ENCODE assay signal across 26 cellular contexts in genomic region chr1:212207822-212208520, GRCh38.
"Had no signal": no experiment of that assay in that cellular context is flagged by ENCODE, and none has a peak within 500 bp of the region (broad histone marks: within the 10 kb centered on the region; RNA-seq: fewer than 3 reads in every experiment).

No MANE protein-coding gene starts in this region.

- ATAC-seq: activated CD8-positive, alpha-beta T cell treated with anti-CD3 and anti-CD28 coated beads, Interleukin-2, amount 10 ng/mL, durations not matched to agents 7 days and 5 days; effector memory CD8-positive, alpha-beta T cell; gastroesophageal sphincter; left lung; naive thymus-derived CD8-positive, alpha-beta T cell; pancreas; right lobe of liver; stimulated activated naive CD8-positive, alpha-beta T cell treated with anti-CD3 and anti-CD28 coated beads, Interleukin-15, Interleukin-2, amounts not matched to agents 100 U/mL and 50 U/mL, for 24 hours had no signal

- H3K4me3 ChIP-seq: cardiac muscle cell, coronary artery, dorsolateral prefrontal cortex, gastroesophageal sphincter, left lung, pancreas, right lobe of liver, skin epidermis, thoracic aorta had no signal

- H3K27me3 ChIP-seq: cardiac muscle cell, dorsolateral prefrontal cortex, gastroesophageal sphincter, left lung, pancreas, right lobe of liver had no signal

- H3K4me1 ChIP-seq: gastroesophageal sphincter, pancreas had no signal

- H3K36me3 ChIP-seq: cardiac muscle cell, gastroesophageal sphincter, left lung, pancreas, right lobe of liver, thoracic aorta had no signal

- H3K36me3 Mint-ChIP-seq: activated naive CD8-positive, alpha-beta T cell; mesothelial cell of epicardium; naive thymus-derived CD8-positive, alpha-beta T cell had no signal

- H3K4me3 Mint-ChIP-seq: activated B cell treated with CpG ODN at 0.5 μM for 24 hours; activated CD8-positive, alpha-beta T cell treated with anti-CD3 and anti-CD28 coated beads, Interleukin-2, amount 10 ng/mL, durations not matched to agents 7 days and 5 days; activated naive CD8-positive, alpha-beta T cell; effector memory CD8-positive, alpha-beta T cell; mesothelial cell of epicardium; naive thymus-derived CD8-positive, alpha-beta T cell; neural crest cell; T-helper 2 cell treated with Interferon-gamma antibody and Interleukin-4, amounts not matched to agents 5 μg/mL and 100 μg/mL, for 36 hours had no signal

- H3K9me3 Mint-ChIP-seq: activated B cell treated with CpG ODN at 0.5 μM for 24 hours; effector memory CD8-positive, alpha-beta T cell; mesothelial cell of epicardium; naive thymus-derived CD8-positive, alpha-beta T cell; T-helper 2 cell treated with Interferon-gamma antibody and Interleukin-4, amounts not matched to agents 5 μg/mL and 100 μg/mL, for 36 hours had no signal

- H3K4me1 Mint-ChIP-seq: activated B cell treated with CpG ODN at 0.5 μM for 24 hours; naive thymus-derived CD8-positive, alpha-beta T cell had no signal

- H3K27ac Mint-ChIP-seq: activated B cell treated with CpG ODN at 0.5 μM for 24 hours; activated CD8-positive, alpha-beta T cell treated with anti-CD3 and anti-CD28 coated beads, Interleukin-2, amount 10 ng/mL, durations not matched to agents 7 days and 5 days; activated naive CD8-positive, alpha-beta T cell; effector memory CD8-positive, alpha-beta T cell; mesothelial cell of epicardium; T-helper 2 cell treated with Interferon-gamma antibody and Interleukin-4, amounts not matched to agents 5 μg/mL and 100 μg/mL, for 36 hours had no signal

- H3K27ac ChIP-seq: cardiac muscle cell, coronary artery, dorsolateral prefrontal cortex, gastroesophageal sphincter, left lung, pancreas, right lobe of liver, skin epidermis, thoracic aorta had no signal

- H3K27me3 Mint-ChIP-seq: activated naive CD8-positive, alpha-beta T cell; effector memory CD8-positive, alpha-beta T cell; naive thymus-derived CD8-positive, alpha-beta T cell had no signal

- DNase-seq: activated B cell treated with CpG ODN at 0.5 μM for 24 hours; activated CD4-positive, alpha-beta T cell treated with anti-CD3 and anti-CD28 coated beads, Interleukin-2, amount 50 U/mL, for 1 hour; activated CD8-positive, alpha-beta T cell treated with anti-CD3 and anti-CD28 coated beads, Interleukin-2, amount 10 ng/mL, durations not matched to agents 7 days and 5 days; activated effector memory CD4-positive, alpha-beta T cell treated with Interleukin-2 at 50 U/mL for 16 hours; activated naive CD4-positive, alpha-beta T cell treated with Interleukin-2 at 50 U/mL for 16 hours; dorsolateral prefrontal cortex; effector memory CD8-positive, alpha-beta T cell; erythroblast; kidney glomerular epithelial cell; left lung; naive thymus-derived CD8-positive, alpha-beta T cell; pancreas; right lobe of liver; stimulated activated CD4-positive, alpha-beta T cell treated with anti-CD3 and anti-CD28 coated beads, Interleukin-12 subunit alpha, Interleukin-12 subunit beta, amount 100 ng/mL, for 4 hours; stimulated activated CD4-positive, alpha-beta T cell treated with anti-CD3 and anti-CD28 coated beads, Interleukin-4, amount 100 ng/mL, for 1 hour; stimulated activated naive CD8-positive, alpha-beta T cell treated with anti-CD3 and anti-CD28 coated beads, Interleukin-15, Interleukin-2, amounts not matched to agents 100 U/mL and 50 U/mL, for 24 hours; T-helper 1 cell had no signal

- H3K9me3 ChIP-seq: gastroesophageal sphincter, left lung, pancreas, right lobe of liver, thoracic aorta had no signal
